13 cellular contexts compared by ENCODE assay signal in genomic region chr3:192331749-192332385, GRCh38.
DNase-seq lines count a peak whose midpoint lies in the region; ATAC-seq, FAIRE-seq and TF ChIP-seq lines count a peak whose summit lies in the region.
"Had no signal": no experiment of that assay in that cellular context is flagged by ENCODE, and none has a peak within 500 bp of the region (broad histone marks: within the 10 kb centered on the region; RNA-seq: fewer than 3 reads in every experiment).

No MANE protein-coding gene starts in this region.

- H3K4me3 ChIP-seq in duodenal mucosa (ENCODE audit: low read depth in 1 of 2, low read length in 2 of 2) = peak overlapping the region; percentile 36 to 60
- no peak overlapping the region for H3K4me3 ChIP-seq in hepatocyte
- H3K4me3 ChIP-seq: ovary, upper lobe of left lung had no signal

- H3K4me2 ChIP-seq in hepatocyte = no peak overlapping the region

- no peak for TF ChIP-seq CTCF in hepatocyte (IDR thresholded peaks at IDR 0.05; ENCODE audit: poor library complexity)

- H3K9me3 ChIP-seq in duodenal mucosa (ENCODE audit: control insufficient read depth in 1 of 2, low read length in 2 of 2) = no peaks in the 10 kb centered on the region
- H3K9me3 ChIP-seq in hepatocyte (ENCODE audit: low read depth) = no peaks in the 10 kb centered on the region
- H3K9me3 ChIP-seq: ovary, upper lobe of left lung had no signal

- H3K79me2 ChIP-seq in hepatocyte = no peaks in the 10 kb centered on the region

- H3K27ac ChIP-seq in duodenal mucosa (ENCODE audit: low read depth, low read length) = no peak overlapping the region
- H3K27ac ChIP-seq in hepatocyte = no peak overlapping the region
- H3K27ac ChIP-seq: ovary, upper lobe of left lung had no signal

- WGBS in hepatocyte (ENCODE audit: low lambda C conversion rate, missing lambda C conversion rate) = 97% methylated on average over 3 of the region's 3 CpGs

- H3K27me3 ChIP-seq in duodenal mucosa (ENCODE audit: control insufficient read depth in 1 of 2, insufficient read depth in 2 of 2, low read length in 2 of 2) (no peaks in the 10 kb centered on the region), hepatocyte (no peaks in the 10 kb centered on the region)
- H3K27me3 ChIP-seq: ovary, upper lobe of left lung had no signal

- peak; percentile 33 for FAIRE-seq in GM19239 (lab: Jason Lieb, UNC)

- peak overlapping the region in 1 of 2 donors; percentile 33 for H3K9ac ChIP-seq in duodenal mucosa (ENCODE audit: low read depth in 1 of 2, low read length in 2 of 2)

- ATAC-seq in GM18498 (IDR thresholded peaks at IDR 0.05; ENCODE audit: unreplicated experiment) (peak; percentile 86), HG03280 (IDR thresholded peaks at IDR 0.05; ENCODE audit: unreplicated experiment) (peak; percentile 55)

- H3K36me3 ChIP-seq in duodenal mucosa (ENCODE audit: control insufficient read depth in 1 of 2, insufficient read depth in 2 of 2, low read length in 2 of 2) (no peaks in the 10 kb centered on the region), hepatocyte (replicated peaks; ENCODE audit: insufficient read depth, low read depth) (no peaks in the 10 kb centered on the region)
- H3K36me3 ChIP-seq: ovary, upper lobe of left lung had no signal

- H3K4me1 ChIP-seq in duodenal mucosa (ENCODE audit: control insufficient read depth in 1 of 2, insufficient read depth in 2 of 2, low read length in 2 of 2) = no peaks in the 10 kb centered on the region
- H3K4me1 ChIP-seq in hepatocyte (ENCODE audit: insufficient read depth) = no peaks in the 10 kb centered on the region
- H3K4me1 ChIP-seq: upper lobe of left lung had no signal

- H4K20me1 ChIP-seq in hepatocyte (ENCODE audit: insufficient read depth, poor library complexity, severe bottlenecking) = no peaks in the 10 kb centered on the region

- DNase-seq in GM19239 (ENCODE audit: insufficient read length, low spot score) = no peak
- DNase-seq in NCI-H345 treated with DMSO at 0.1 percent for 48 hours (lab: John Stamatoyannopoulos, UW; ENCODE audit: unreplicated experiment) = no peak
- no peak for DNase-seq in DMS153 (lab: John Stamatoyannopoulos, UW)
- DNase-seq in hepatocyte (ENCODE audit: low spot score) = no peak
- DNase-seq in DMS79 (lab: John Stamatoyannopoulos, UW) = no peak
- DNase-seq: activated effector memory CD4-positive, alpha-beta T cell treated with Interleukin-2 at 50 U/mL for 16 hours; GF-D8; NCI-H226; ovary; upper lobe of left lung had no signal

- H2AFZ ChIP-seq in hepatocyte = no peak overlapping the region

- H3K9me2 ChIP-seq in hepatocyte (replicated peaks; ENCODE audit: insufficient read depth) = no peaks in the 10 kb centered on the region
